8 cellular contexts compared by ENCODE assay signal in the genomic region with DNA sequence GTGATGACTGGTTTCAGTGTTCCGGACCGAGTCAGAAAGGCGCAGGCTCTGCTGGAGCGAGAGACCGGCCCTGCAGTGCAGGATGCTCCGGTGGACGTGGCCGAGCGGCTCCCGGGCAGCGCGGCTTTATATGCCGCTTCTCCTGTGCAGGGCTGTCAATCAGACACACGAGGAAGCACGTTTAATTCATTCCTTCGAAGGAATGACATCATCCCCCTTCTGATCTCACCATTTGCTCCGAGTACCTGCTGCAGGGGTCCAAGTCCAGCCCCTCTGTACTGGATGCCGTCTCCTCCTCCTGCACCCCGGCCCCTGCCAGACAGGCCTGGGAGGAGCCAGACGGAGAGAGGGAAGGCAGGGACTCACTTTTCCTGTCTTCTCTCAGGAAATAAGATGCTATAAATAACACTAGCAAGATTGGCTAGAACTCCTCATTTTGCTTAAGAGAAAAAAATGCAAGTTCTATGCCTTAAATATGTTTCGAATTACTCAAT. TPM values are rescaled to one million over a fixed set of nuclear protein-coding genes. Genes with fewer than 3 reads are reported as not detected.
DNase-seq lines count a peak whose midpoint lies in the region; ATAC-seq and TF ChIP-seq lines count a peak whose summit lies in the region.

A gene (minus strand): TSS at position 102 of the 494 bp plus-strand sequence. CDS start 3,062 bp downstream, outside the sequence.

- no peak for TF ChIP-seq EP300 in sigmoid colon (IDR thresholded peaks at IDR 0.05)

- peak within 1 kb of the TSS; percentile 63 for H3K9ac ChIP-seq in iPS-18a (ENCODE audit: low read length)

- TF ChIP-seq POLR2A in sigmoid colon (IDR thresholded peaks at IDR 0.05): peak; percentile 42 to 47

- intact Hi-C loops in sigmoid colon (cut with DNase I): loop anchor here (2.0 kb wide), 1 partner anchor 39 kb away; no protein-coding TSS in a partner anchor

- DNase-seq in GM03348 (ENCODE audit: low spot score) (peak; percentile 93), astrocyte of the spinal cord (ENCODE audit: low read depth, low spot score) (peak; percentile 89), sigmoid colon (peak; percentile 92), glomerular visceral epithelial cell (ENCODE audit: extremely low spot score) (no peak)
- no peak for DNase-seq in effector memory CD4-positive, alpha-beta T cell

- H3K36me3 ChIP-seq in iPS-18a (ENCODE audit: control insufficient read depth, low read depth, low read length): peaks cover 1% of the 10 kb centered on the region
- H3K36me3 ChIP-seq in sigmoid colon: peaks cover 0 to 2% (median 0%) of the 10 kb centered on the region in 4 donors
- H3K36me3 ChIP-seq in effector memory CD4-positive, alpha-beta T cell (ENCODE audit: control insufficient read depth, insufficient read depth, low read length): no peaks in the 10 kb centered on the region

- in situ Hi-C loops in astrocyte of the spinal cord (cut with HindIII; ENCODE audit: low sequenced_read_pairs): no loop called here

- H3K9me3 ChIP-seq in iPS-18a (ENCODE audit: control insufficient read depth, low read depth, low read length) (no peaks in the 10 kb centered on the region), sigmoid colon (no peaks in the 10 kb centered on the region)
- no peaks in the 10 kb centered on the region for H3K9me3 ChIP-seq in effector memory CD4-positive, alpha-beta T cell (ENCODE audit: control insufficient read depth, low read length)

- peaks cover 18% of the 10 kb centered on the region for H3K27me3 ChIP-seq in iPS-18a (ENCODE audit: control insufficient read depth, insufficient read depth, low read length)
- no peaks in the 10 kb centered on the region for H3K27me3 ChIP-seq in sigmoid colon
- H3K27me3 ChIP-seq in effector memory CD4-positive, alpha-beta T cell (replicated peaks; ENCODE audit: control insufficient read depth, insufficient read depth, low read length, poor library complexity, severe bottlenecking): peaks cover 12% of the 10 kb centered on the region

- H3K4me3 ChIP-seq in astrocyte of the spinal cord (ENCODE audit: low read depth, low read length) (peak within 1 kb of the TSS; percentile 53), iPS-18a (ENCODE audit: low read length) (peak within 1 kb of the TSS; percentile 64), sigmoid colon (peak within 1 kb of the TSS; percentile 24 to 46 (median 40))
- no peak within 1 kb of the TSS for H3K4me3 ChIP-seq in effector memory CD4-positive, alpha-beta T cell (ENCODE audit: insufficient read depth, low read depth, low read length, poor library complexity, severe bottlenecking)

- H3K4me1 ChIP-seq in iPS-18a (ENCODE audit: control insufficient read depth, low read depth, low read length) (peaks cover 45% of the 10 kb centered on the region), sigmoid colon (peaks cover 0 to 40% (median 15%) of the 10 kb centered on the region in 4 donors)
- peaks cover 3% of the 10 kb centered on the region for H3K4me1 ChIP-seq in effector memory CD4-positive, alpha-beta T cell (ENCODE audit: control insufficient read depth, insufficient read depth, low read length, poor library complexity, severe bottlenecking)

- TF ChIP-seq CTCF in astrocyte of the spinal cord (IDR thresholded peaks at IDR 0.05; ENCODE audit: low read depth, low read length) (no peak), sigmoid colon (IDR thresholded peaks at IDR 0.05) (no peak)

- WGBS in sigmoid colon, 2 donors: 6 to 9% methylated on average over 21 of the region's 21 CpGs

- ATAC-seq in GM21529 (IDR thresholded peaks at IDR 0.05; ENCODE audit: unreplicated experiment): no peak
- ATAC-seq in HG03520 (IDR thresholded peaks at IDR 0.05; ENCODE audit: unreplicated experiment): no peak

- H3K27ac ChIP-seq in iPS-18a (ENCODE audit: low read length) (no peak within 1 kb of the TSS), sigmoid colon (peak within 1 kb of the TSS; percentile 34 to 71 (median 62))
- H3K27ac ChIP-seq in effector memory CD4-positive, alpha-beta T cell (ENCODE audit: insufficient read depth, low read length, poor library complexity, severe bottlenecking): no peak within 1 kb of the TSS

RNA-seq across cellular contexts. Expression of the gene that starts here (rescaled TPM):
- 10 to 100 TPM; 37.6 to 59.0 (median 42.7) TPM for total RNA-seq in sigmoid colon
- 1 to 10 TPM; 1.7 to 3.0 (median 1.8) TPM for polyA plus RNA-seq in sigmoid colon

Comparison
In these comparisons a context has a peak if more than half of its experiments do, and no peak if none do; other contexts are left out.
1. DNase-seq: peak in GM03348 (single experiment), astrocyte of the spinal cord (single experiment) and sigmoid colon (single experiment); none in glomerular visceral epithelial cell (single experiment) and effector memory CD4-positive, alpha-beta T cell (0 of 3).
2. H3K27ac ChIP-seq: peak in sigmoid colon (4 of 4); none in iPS-18a (single experiment) and effector memory CD4-positive, alpha-beta T cell (single experiment).